In genomic region chr13:33034897-33035296, GRCh38 we compare ENCODE assay signal across 18 cellular contexts. TPM values are rescaled to one million over a fixed set of nuclear protein-coding genes. Genes with fewer than 3 reads are reported as not detected.
DNase-seq lines count a peak whose midpoint lies in the region; ATAC-seq, FAIRE-seq and TF ChIP-seq lines count a peak whose summit lies in the region.
"Had no signal": no experiment of that assay in that cellular context is flagged by ENCODE, and none has a peak within 500 bp of the region (broad histone marks: within the 10 kb centered on the region; RNA-seq: fewer than 3 reads in every experiment).

No MANE protein-coding gene starts in this region.

- H3K9me3 ChIP-seq in neutrophil (no peaks in the 10 kb centered on the region), tibial nerve (no peaks in the 10 kb centered on the region)
- no peaks in the 10 kb centered on the region for H3K9me3 ChIP-seq in naive thymus-derived CD4-positive, alpha-beta T cell (ENCODE audit: control insufficient read depth in 2 of 3, low read length in 3 of 3)

- FAIRE-seq in GM12891 (lab: Jason Lieb, UNC), result peak; percentile 5

- no peak for TF ChIP-seq EP300 in tibial nerve (IDR thresholded peaks at IDR 0.05)

- peaks cover 0 to 35% (median 7%) of the 10 kb centered on the region in 5 donors for H3K27me3 Mint-ChIP-seq in naive thymus-derived CD4-positive, alpha-beta T cell

- H3K36me3 ChIP-seq in neutrophil (no peaks in the 10 kb centered on the region), tibial nerve (no peaks in the 10 kb centered on the region)
- no peaks in the 10 kb centered on the region for H3K36me3 ChIP-seq in naive thymus-derived CD4-positive, alpha-beta T cell (ENCODE audit: control insufficient read depth in 2 of 3, insufficient read depth in 3 of 3, low read length in 3 of 3)
- H3K36me3 ChIP-seq: BLaER1 treated with 17β-estradiol and CSF1 and Interleukin-3, amounts not matched to agents 10 nM and 100 nM had no signal

- no peak for DNase-seq in GM12891 (ENCODE audit: insufficient read length, low spot score)
- DNase-seq in NOMO-1 treated with dmso at 0.1 percent for 144 hours (lab: John Stamatoyannopoulos, UW; ENCODE audit: unreplicated experiment), result peak; percentile 66
- peak; percentile 32 for DNase-seq in choroid plexus epithelial cell (ENCODE audit: low read depth)
- DNase-seq in naive thymus-derived CD4-positive, alpha-beta T cell, result no peak
- no peak for DNase-seq in H4 (ENCODE audit: low spot score)
- DNase-seq in tibial nerve (ENCODE audit: low spot score in 2 of 2), result no peak
- no peak for DNase-seq in ACHN
- DNase-seq: H7, Karpas-422, MM.1S, NCI-H1436, NCI-H2029 treated with DMSO at 0.1 percent for 48 hours, NCI-H510A treated with DMSO at 0.1 percent for 48 hours had no signal

- peak overlapping the region in 1 of 9 donors; percentile 28 for H3K27ac Mint-ChIP-seq in naive thymus-derived CD4-positive, alpha-beta T cell

- no peak for TF ChIP-seq POLR2A in GM12891 (IDR thresholded peaks at IDR 0.05; ENCODE audit: low read depth, low read length)
- no peak for TF ChIP-seq POLR2A in tibial nerve (IDR thresholded peaks at IDR 0.05)

- H3K4me3 ChIP-seq in choroid plexus epithelial cell (ENCODE audit: low read depth, low read length) (no peak overlapping the region), neutrophil (ENCODE audit: low read depth in 1 of 2, low read length in 1 of 2) (peak overlapping the region; percentile 53 to 60), tibial nerve (no peak overlapping the region)
- H3K4me3 ChIP-seq in naive thymus-derived CD4-positive, alpha-beta T cell (ENCODE audit: low read length), result no peak overlapping the region
- H3K4me3 ChIP-seq: BLaER1 treated with 17β-estradiol and CSF1 and Interleukin-3, amounts not matched to agents 10 nM and 100 nM had no signal

- ATAC-seq in naive thymus-derived CD4-positive, alpha-beta T cell, result no peak

- POLR2A ChIA-PET in naive thymus-derived CD4-positive, alpha-beta T cell (lab: Charles Lee), result no interaction called here

- intact Hi-C loops in naive thymus-derived CD4-positive, alpha-beta T cell (cut with micrococcal nuclease), result no loop called here

- peaks cover 9 to 16% (median 13%) of the 10 kb centered on the region in 7 donors for H3K4me1 Mint-ChIP-seq in naive thymus-derived CD4-positive, alpha-beta T cell

- H3K36me3 Mint-ChIP-seq in naive thymus-derived CD4-positive, alpha-beta T cell, result peaks cover 0 to 4% (median 3%) of the 10 kb centered on the region in 5 donors

- H3K4me1 ChIP-seq in neutrophil (ENCODE audit: control insufficient read depth in 1 of 2, insufficient read depth in 1 of 2, low read depth in 1 of 2, low read length in 1 of 2) (peaks cover 44% of the 10 kb centered on the region in 2 experiments), tibial nerve (peaks cover 0 to 7% (median 2%) of the 10 kb centered on the region in 4 donors)
- H3K4me1 ChIP-seq in naive thymus-derived CD4-positive, alpha-beta T cell (ENCODE audit: control insufficient read depth in 2 of 2, insufficient read depth in 2 of 2, low read length in 2 of 2), result peaks cover 0 to 6% of the 10 kb centered on the region in 2 donors

- no peaks in the 10 kb centered on the region for H3K27me3 ChIP-seq in neutrophil
- H3K27me3 ChIP-seq in naive thymus-derived CD4-positive, alpha-beta T cell (ENCODE audit: control insufficient read depth in 2 of 2, insufficient read depth in 2 of 2, low read length in 2 of 2), result no peaks in the 10 kb centered on the region
- H3K27me3 ChIP-seq in tibial nerve, result no peaks in the 10 kb centered on the region
- H3K27me3 ChIP-seq: BLaER1 treated with 17β-estradiol and CSF1 and Interleukin-3, amounts not matched to agents 10 nM and 100 nM had no signal

- peak overlapping the region in 2 of 10 donors; percentile 2 to 8 for H3K4me3 Mint-ChIP-seq in naive thymus-derived CD4-positive, alpha-beta T cell

- H3K9me3 Mint-ChIP-seq in naive thymus-derived CD4-positive, alpha-beta T cell, result peaks cover 0 to 9% (median 0%) of the 10 kb centered on the region in 11 donors

- H3K27ac ChIP-seq in neutrophil, result peak overlapping the region; percentile 86
- H3K27ac ChIP-seq in naive thymus-derived CD4-positive, alpha-beta T cell (ENCODE audit: low read depth, low read length), result no peak overlapping the region
- H3K27ac ChIP-seq in tibial nerve, result no peak overlapping the region
- H3K27ac ChIP-seq: BLaER1 treated with 17β-estradiol and CSF1 and Interleukin-3, amounts not matched to agents 10 nM and 100 nM; RWPE1 had no signal

- WGBS in tibial nerve, 2 donors, result 90 to 93% methylated on average over 5 of the region's 5 CpGs

- no peak for TF ChIP-seq CTCF in choroid plexus epithelial cell (conservative IDR thresholded peaks at IDR 0.05; ENCODE audit: low read depth, low read length)
- TF ChIP-seq CTCF in neutrophil (IDR thresholded peaks at IDR 0.05), result no peak
- no peak for TF ChIP-seq CTCF in tibial nerve (IDR thresholded peaks at IDR 0.05)

- CTCF ChIA-PET in naive thymus-derived CD4-positive, alpha-beta T cell (lab: Charles Lee), result no interaction called here

- in situ Hi-C loops in ACHN (cut with HindIII; ENCODE audit: low pct_ligation_motif_present, low pct_unique_long_range_greater_than_20kb, low sequenced_read_pairs), result no loop called here

TF ChIP-seq in GM12891, 5 proteins besides CTCF, POLR2A, EP300 and RAD21:
- no peak for TF ChIP-seq SPI1 (IDR thresholded peaks at IDR 0.05; ENCODE audit: low read depth, low read length)
- TF ChIP-seq PAX5 (IDR thresholded peaks at IDR 0.05; ENCODE audit: insufficient read depth, low read length, severe bottlenecking), result no peak
- no peak for TF ChIP-seq POU2F2 (IDR thresholded peaks at IDR 0.05; ENCODE audit: low read depth, low read length)
- TF ChIP-seq TAF1 (IDR thresholded peaks at IDR 0.05; ENCODE audit: low read depth, low read length), result no peak
- TF ChIP-seq POLR2AphosphoS5 (IDR thresholded peaks at IDR 0.05; ENCODE audit: low read depth, low read length), result no peak

RNA-seq across cellular contexts. Expression of gene KL, which starts 18.7 kb away (rescaled TPM):
- 0.56 TPM for polyA plus RNA-seq in GM12891 (2012; ENCODE audit: low read depth, missing spikeins)
- under 1 TPM; 0.15 to 0.36 (median 0.22) TPM for total RNA-seq in naive thymus-derived CD4-positive, alpha-beta T cell
- not detected for polyA plus RNA-seq in naive thymus-derived CD4-positive, alpha-beta T cell
- total RNA-seq in H4 (2014; rRNA removed; shearing (Covaris generic)), result not detected in 2 replicates
- total RNA-seq in tibial nerve, result 1 to 10 TPM; 5.1 to 7.3 (median 6.9) TPM
- total RNA-seq: H7, SK-MEL-5 had no signal
- polyA plus RNA-seq: AG04450 had no signal

Comparison
In these comparisons a context has a peak if more than half of its experiments do, and no peak if none do; other contexts are left out.
1. DNase-seq: peak in NOMO-1 treated with dmso at 0.1 percent for 144 hours (single experiment) and choroid plexus epithelial cell (single experiment); none in GM12891 (single experiment), naive thymus-derived CD4-positive, alpha-beta T cell (0 of 9), H4 (single experiment), tibial nerve (0 of 2) and ACHN (single experiment).
2. H3K4me3 ChIP-seq: peak in neutrophil (2 of 2); none in choroid plexus epithelial cell (single experiment), naive thymus-derived CD4-positive, alpha-beta T cell (single experiment) and tibial nerve (0 of 4).